7 cellular contexts compared by ENCODE assay signal in the genomic region with DNA sequence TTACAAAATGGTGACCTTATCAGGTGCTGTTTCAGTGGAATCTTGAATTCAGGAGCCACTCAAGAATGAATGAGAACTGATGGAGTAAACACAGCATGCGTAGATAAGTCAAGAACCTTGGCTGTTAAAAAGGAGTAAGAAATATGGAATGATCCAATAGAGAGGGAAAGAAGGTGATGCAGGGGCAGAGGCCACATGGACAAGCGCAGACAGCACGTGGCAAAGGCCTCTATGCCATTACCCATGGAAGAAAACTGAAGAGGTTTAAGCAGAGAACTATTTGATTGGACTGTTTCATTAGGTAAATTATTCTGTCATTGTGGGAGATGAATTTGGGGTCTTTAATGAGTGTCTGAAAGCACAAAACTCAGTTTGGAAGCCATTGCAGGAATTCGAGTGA.
"Had no signal": no experiment of that assay in that cellular context is flagged by ENCODE, and none has a peak within 500 bp of the region (broad histone marks: within the 10 kb centered on the region; RNA-seq: fewer than 3 reads in every experiment).

No MANE protein-coding gene starts in this region.

- FAIRE-seq: HTR-8/SVneo had no signal

- ATAC-seq: HCT116 had no signal

- H3K36me3 ChIP-seq: HAP-1 had no signal

- H2AFZ ChIP-seq: GM23248 had no signal

- H3K4me1 ChIP-seq: HAP-1 had no signal

- H3K4me3 ChIP-seq: GM23248, HAP-1 had no signal

- DNase-seq: GOT3, H7, KG1 had no signal

- H3K27ac ChIP-seq: GM23248 had no signal

- H3K9me3 ChIP-seq: HAP-1 had no signal

- H3K9ac ChIP-seq: GM23248 had no signal
